1 cellular context compared by ENCODE assay signal in genomic region chr20:37295595-37295994, GRCh38.
A peak's percentile ranks its signal among the peaks of the same experiment; 100 is the strongest.
TF ChIP-seq lines count a peak whose summit lies in the region.

No MANE protein-coding gene starts in this region.

TF ChIP-seq in HepG2, 621 proteins besides CTCF, POLR2A, EP300 and RAD21:
- TF ChIP-seq, protein P1, sequence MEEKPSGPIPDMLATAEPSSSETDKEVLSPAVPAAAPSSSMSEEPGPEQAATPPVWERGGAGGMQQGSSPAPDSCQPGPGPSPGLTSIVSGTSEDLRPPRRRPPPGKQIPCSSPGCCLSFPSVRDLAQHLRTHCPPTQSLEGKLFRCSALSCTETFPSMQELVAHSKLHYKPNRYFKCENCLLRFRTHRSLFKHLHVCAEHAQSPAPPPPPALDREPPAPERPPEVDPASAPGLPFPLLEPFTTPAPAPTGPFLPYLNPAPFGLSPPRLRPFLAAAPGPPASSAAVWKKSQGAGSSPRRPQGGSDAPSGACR (CRISPR knock-in tag; IDR thresholded peaks at IDR 0.05) = no peak
- no peak for TF ChIP-seq ZNF484 (CRISPR knock-in tag; IDR thresholded peaks at IDR 0.05; ENCODE audit: borderline replicate concordance, low read depth)
- 0 out of 2 replicates have a peak, but pooled peaks have one; percentile 27 for TF ChIP-seq ZBTB38 (CRISPR knock-in tag; IDR thresholded peaks at IDR 0.05)
